1 cellular context compared by ENCODE assay signal in genomic region chr19:48468806-48469055, GRCh38.
TF ChIP-seq lines count a peak whose summit lies in the region.

No MANE protein-coding gene starts in this region.

TF ChIP-seq in H1, 55 proteins besides CTCF, POLR2A, EP300 and RAD21:
- TF ChIP-seq SRF (IDR thresholded peaks at IDR 0.05; ENCODE audit: low read depth, low read length): no peak
- peak; percentile 66 for TF ChIP-seq NRF1 (IDR thresholded peaks at IDR 0.05; ENCODE audit: low read depth, low read length)
- TF ChIP-seq CTBP2 (IDR thresholded peaks at IDR 0.05; ENCODE audit: borderline replicate concordance, insufficient read depth, insufficient read length, low read length): no peak
- TF ChIP-seq E2F6 (IDR thresholded peaks at IDR 0.05): no peak
- peak; percentile 65 to 79; a peak in 2 of 4 replicates for TF ChIP-seq SIN3A (conservative IDR thresholded peaks at IDR 0.05 in 1 of 2, IDR thresholded peaks at IDR 0.05 in 1 of 2; ENCODE audit: low read depth in 1 of 2, low read length in 2 of 2)
- peak; percentile 83; the same call in 1 of the 2 replicates for TF ChIP-seq YY1 (IDR thresholded peaks at IDR 0.05; ENCODE audit: low read depth, low read length)
